In the genomic region with DNA sequence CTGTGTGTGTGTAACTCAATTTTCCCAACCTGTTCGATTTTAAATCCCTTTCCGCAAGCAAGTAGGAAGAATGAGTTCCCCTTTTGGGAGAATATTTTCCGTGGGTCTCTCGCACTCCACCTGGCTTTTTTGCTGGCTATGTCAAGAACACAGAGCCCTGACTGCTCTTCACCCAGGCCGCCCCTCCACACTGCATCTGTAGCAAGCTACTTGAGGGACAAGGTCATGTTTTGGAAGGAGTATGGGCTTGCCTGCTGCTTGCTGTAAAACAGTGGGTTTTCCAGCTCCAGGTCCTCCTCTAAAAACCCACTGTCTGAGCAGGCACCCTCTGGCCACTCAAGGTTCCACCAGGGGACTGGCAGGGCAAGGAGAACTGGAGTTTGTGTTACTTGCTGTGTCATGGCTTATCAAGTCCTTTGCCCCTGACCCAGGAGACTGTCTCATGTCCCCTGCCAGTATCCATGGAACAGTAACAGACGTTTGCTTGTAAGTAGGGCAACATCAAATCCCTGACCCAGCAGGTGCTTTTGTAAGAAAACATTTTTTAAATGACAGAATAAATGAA, we compare ENCODE assay signal across 27 cellular contexts. TPM values are rescaled to one million over a fixed set of nuclear protein-coding genes. Genes with fewer than 3 reads are reported as not detected.
A peak's percentile ranks its signal among the peaks of the same experiment; 100 is the strongest.
DNase-seq lines count a peak whose midpoint lies in the region; ATAC-seq and TF ChIP-seq lines count a peak whose summit lies in the region.
"Had no signal": no experiment of that assay in that cellular context is flagged by ENCODE, and none has a peak within 500 bp of the region (broad histone marks: within the 10 kb centered on the region; RNA-seq: fewer than 3 reads in every experiment).

No MANE protein-coding gene starts in this region.

- H3K27ac ChIP-seq in left ventricle myocardium inferior (replicated peaks) (no peak overlapping the region), substantia nigra (ENCODE audit: low read depth, low read length, poor library complexity, severe bottlenecking) (peak overlapping the region; percentile 60), mesenchymal stem cell (ENCODE audit: low read length, poor library complexity, severe bottlenecking) (no peak overlapping the region), uterus (peak overlapping the region in 1 of 2 donors; percentile 20)
- H3K27ac ChIP-seq: epithelial cell of prostate, neural progenitor cell, right lobe of liver, RWPE1, SK-N-MC had no signal

- WGBS in mesenchymal stem cell, result 96% methylated on average over 5 of the region's 6 CpGs

- H3K4me1 ChIP-seq in left ventricle myocardium inferior, result no peaks in the 10 kb centered on the region
- H3K4me1 ChIP-seq in mesenchymal stem cell (ENCODE audit: control insufficient read depth, insufficient read depth, low read depth, low read length), result peaks cover 1% of the 10 kb centered on the region
- H3K4me1 ChIP-seq in uterus, result no peaks in the 10 kb centered on the region
- H3K4me1 ChIP-seq: neural progenitor cell, right lobe of liver had no signal

- TF ChIP-seq CTCF in left ventricle myocardium inferior (IDR thresholded peaks at IDR 0.05; ENCODE audit: borderline replicate concordance), result no peak
- no peak for TF ChIP-seq CTCF in uterus (IDR thresholded peaks at IDR 0.05)

- H3K27ac Mint-ChIP-seq in activated naive CD8-positive, alpha-beta T cell, result peak overlapping the region; percentile 84
- peak overlapping the region; percentile 7 for H3K27ac Mint-ChIP-seq in memory B cell
- H3K27ac Mint-ChIP-seq: GM23338, neural progenitor cell had no signal

- H3K27me3 ChIP-seq in left ventricle myocardium inferior (ENCODE audit: low read depth), result no peaks in the 10 kb centered on the region
- no peaks in the 10 kb centered on the region for H3K27me3 ChIP-seq in mesenchymal stem cell (ENCODE audit: control insufficient read depth in 1 of 2, insufficient read depth in 1 of 2, low read length in 2 of 2)
- no peaks in the 10 kb centered on the region for H3K27me3 ChIP-seq in uterus
- H3K27me3 ChIP-seq: brain microvascular endothelial cell, neural progenitor cell, right lobe of liver had no signal

- H3K9me3 Mint-ChIP-seq in activated naive CD8-positive, alpha-beta T cell (ENCODE audit: low read depth), result peaks cover 4% of the 10 kb centered on the region
- peaks cover 6% of the 10 kb centered on the region for H3K9me3 Mint-ChIP-seq in memory B cell

- peaks cover 30% of the 10 kb centered on the region for H3K4me1 Mint-ChIP-seq in activated naive CD8-positive, alpha-beta T cell (ENCODE audit: low read depth)
- H3K4me1 Mint-ChIP-seq in memory B cell, result peaks cover 2% of the 10 kb centered on the region
- H3K4me1 Mint-ChIP-seq: GM23338, neural progenitor cell had no signal

- H3K4me3 ChIP-seq in left ventricle myocardium inferior (no peak overlapping the region), mesenchymal stem cell (ENCODE audit: insufficient read depth in 1 of 2, low read depth in 1 of 2, low read length in 2 of 2) (no peak overlapping the region), uterus (no peak overlapping the region)
- H3K4me3 ChIP-seq: GM12878, GM23338, neural progenitor cell, right lobe of liver, SK-N-MC had no signal

- no peaks in the 10 kb centered on the region for H3K27me3 Mint-ChIP-seq in activated naive CD8-positive, alpha-beta T cell
- H3K27me3 Mint-ChIP-seq in memory B cell, result peaks cover 4% of the 10 kb centered on the region

- H2AFZ ChIP-seq in mesenchymal stem cell (ENCODE audit: low read depth, low read length), result no peak overlapping the region
- H2AFZ ChIP-seq: GM23338, neural progenitor cell had no signal

- H2AK5ac ChIP-seq in mesenchymal stem cell (ENCODE audit: low read length, severe bottlenecking), result no peak overlapping the region

- H3K9ac ChIP-seq in mesenchymal stem cell (ENCODE audit: low read length), result no peak overlapping the region
- H3K9ac ChIP-seq: neural progenitor cell had no signal

- H3K23ac ChIP-seq in mesenchymal stem cell (ENCODE audit: low read length in 2 of 2), result no peak overlapping the region

- H3K36me3 ChIP-seq in left ventricle myocardium inferior (peaks cover 45% of the 10 kb centered on the region), mesenchymal stem cell (ENCODE audit: control insufficient read depth in 1 of 2, insufficient read depth in 2 of 2, low read depth in 1 of 2, low read length in 2 of 2) (peaks cover 46 to 72% of the 10 kb centered on the region in 2 experiments), uterus (no peaks in the 10 kb centered on the region)
- H3K36me3 ChIP-seq: neural progenitor cell had no signal

- intact Hi-C loops in left ventricle myocardium superior (cut with micrococcal nuclease), result no loop called here
- intact Hi-C loops in left ventricle myocardium inferior (cut with micrococcal nuclease), result no loop called here
- intact Hi-C loops in uterus (cut with DNase I; ENCODE audit: low total_unique reads), result no loop called here

- TF ChIP-seq POLR2A in uterus (IDR thresholded peaks at IDR 0.05), result no peak

- peaks cover 15% of the 10 kb centered on the region for H3K9me3 ChIP-seq in left ventricle myocardium inferior (replicated peaks)
- H3K9me3 ChIP-seq in mesenchymal stem cell (ENCODE audit: control insufficient read depth, low read length), result peaks cover 30% of the 10 kb centered on the region
- no peaks in the 10 kb centered on the region for H3K9me3 ChIP-seq in uterus
- H3K9me3 ChIP-seq: right lobe of liver had no signal

- no peak overlapping the region for H4K91ac ChIP-seq in mesenchymal stem cell (ENCODE audit: low read length)

- no peak overlapping the region for H3K18ac ChIP-seq in mesenchymal stem cell (ENCODE audit: low read depth in 1 of 2, low read length in 2 of 2)

- peaks cover 7% of the 10 kb centered on the region for H3K79me1 ChIP-seq in mesenchymal stem cell (replicated peaks; ENCODE audit: low read length, poor library complexity, severe bottlenecking)

- no peak overlapping the region for H2BK12ac ChIP-seq in mesenchymal stem cell (ENCODE audit: low read length in 2 of 2)

- H3K14ac ChIP-seq in mesenchymal stem cell (ENCODE audit: low read length in 2 of 2), result no peak overlapping the region

- H3K36me3 Mint-ChIP-seq in activated naive CD8-positive, alpha-beta T cell, result peaks cover 21% of the 10 kb centered on the region
- peaks cover 21% of the 10 kb centered on the region for H3K36me3 Mint-ChIP-seq in memory B cell

- DNase-seq in left ventricle myocardium superior, result no peak
- no peak for DNase-seq in left ventricle myocardium inferior
- DNase-seq in memory B cell (ENCODE audit: low spot score in 2 of 2), result no peak
- no peak for DNase-seq in substantia nigra (lab: John Stamatoyannopoulos, UW)
- DNase-seq in mesenchymal stem cell, result no peak
- no peak for DNase-seq in uterus
- DNase-seq: activated effector memory CD4-positive, alpha-beta T cell treated with Interleukin-2 at 50 U/mL for 16 hours; amniotic stem cell; brain microvascular endothelial cell; glutamatergic neuron; islet precursor cell; Kasumi-1; NCI-H1436; NCI-H2107; NCI-H446; NCI-H82; right lobe of liver; stimulated activated CD4-positive, alpha-beta T cell treated with anti-CD3 and anti-CD28 coated beads, Interleukin-12 subunit alpha, Interleukin-12 subunit beta, amount 100 ng/mL, for 4 hours; stimulated activated CD4-positive, alpha-beta T cell treated with anti-CD3 and anti-CD28 coated beads, Interleukin-4, amount 100 ng/mL, for 1 hour had no signal

- H2BK120ac ChIP-seq in mesenchymal stem cell (ENCODE audit: low read depth, low read length), result no peak overlapping the region

- H2BK15ac ChIP-seq in mesenchymal stem cell (ENCODE audit: low read depth, poor library complexity, severe bottlenecking), result no peak overlapping the region

- peak overlapping the region; percentile 32 for H3K4me3 Mint-ChIP-seq in activated naive CD8-positive, alpha-beta T cell
- H3K4me3 Mint-ChIP-seq in memory B cell, result no peak overlapping the region
- H3K4me3 Mint-ChIP-seq: GM23338, neural progenitor cell had no signal

- no peak overlapping the region for H3K4ac ChIP-seq in mesenchymal stem cell (ENCODE audit: low read depth in 1 of 2, low read length in 2 of 2)

- H3K4me2 ChIP-seq in mesenchymal stem cell (ENCODE audit: low read length, poor library complexity, severe bottlenecking), result no peak overlapping the region
- H3K4me2 ChIP-seq: GM23338, neural progenitor cell had no signal

- ATAC-seq in left ventricle myocardium superior (peak; percentile 39), memory B cell (ENCODE audit: low read depth) (no peak), GM21786 (IDR thresholded peaks at IDR 0.05; ENCODE audit: unreplicated experiment) (no peak)

- H4K8ac ChIP-seq in mesenchymal stem cell (ENCODE audit: low read length), result no peak overlapping the region

- H2BK5ac ChIP-seq in mesenchymal stem cell (ENCODE audit: low read depth, low read length, poor library complexity, severe bottlenecking), result no peak overlapping the region

RNA-seq across cellular contexts. Expression of a gene that starts 35.5 kb away (rescaled TPM):
- total RNA-seq in left ventricle myocardium superior, result 14.7 TPM
- 12.3 TPM for total RNA-seq in left ventricle myocardium inferior
- 14.0 TPM for polyA plus RNA-seq in mesenchymal stem cell (2013, experiment 1 of 2)
- 12.9 TPM for polyA plus RNA-seq in mesenchymal stem cell (2013, experiment 2 of 2)
- total RNA-seq in uterus, result 10 to 100 TPM in 2 of 4 donors, 1 to 10 TPM in 2; 9.5 to 32.2 (median 13.5) TPM
